ENCODE assay signal across 10 cellular contexts in genomic region chr5:178998441-178998840, GRCh38. TPM values are rescaled to one million over a fixed set of nuclear protein-coding genes. Genes with fewer than 3 reads are reported as not detected.
"Had no signal": no experiment of that assay in that cellular context is flagged by ENCODE, and none has a peak within 500 bp of the region (broad histone marks: within the 10 kb centered on the region; RNA-seq: fewer than 3 reads in every experiment).

No MANE protein-coding gene starts in this region.

- H3K4me3 ChIP-seq: K562 had no signal

- H3K4me3 Mint-ChIP-seq: IgD-negative memory B cell had no signal

- DNase-seq: IMR-90, KBM-7, KG1 had no signal

- H3K27ac ChIP-seq: HL-60, KMS-11 had no signal

- ATAC-seq: HepG2, K562 had no signal

- H3K36me3 Mint-ChIP-seq: IgD-negative memory B cell had no signal

RNA-seq across cellular contexts. Expression of gene GRM6, which starts 3.3 kb away (rescaled TPM):
- total RNA-seq: HepG2, HT-29, HT1080, IMR-90, K562 had no signal
- polyA plus RNA-seq: HepG2, IgD-negative memory B cell, IMR-90, K562 had no signal

RNA-seq across cellular contexts. Expression of gene ZNF879, which starts 25.2 kb away (rescaled TPM):
- total RNA-seq: HT-29 had no signal

RNA-seq across cellular contexts. Expression of gene ZNF454, which starts 57.4 kb away (rescaled TPM):
- total RNA-seq: HepG2, HT-29, HT1080, K562 had no signal
- polyA plus RNA-seq: IgD-negative memory B cell, K562 had no signal
